8 cellular contexts compared by ENCODE assay signal in the genomic region with DNA sequence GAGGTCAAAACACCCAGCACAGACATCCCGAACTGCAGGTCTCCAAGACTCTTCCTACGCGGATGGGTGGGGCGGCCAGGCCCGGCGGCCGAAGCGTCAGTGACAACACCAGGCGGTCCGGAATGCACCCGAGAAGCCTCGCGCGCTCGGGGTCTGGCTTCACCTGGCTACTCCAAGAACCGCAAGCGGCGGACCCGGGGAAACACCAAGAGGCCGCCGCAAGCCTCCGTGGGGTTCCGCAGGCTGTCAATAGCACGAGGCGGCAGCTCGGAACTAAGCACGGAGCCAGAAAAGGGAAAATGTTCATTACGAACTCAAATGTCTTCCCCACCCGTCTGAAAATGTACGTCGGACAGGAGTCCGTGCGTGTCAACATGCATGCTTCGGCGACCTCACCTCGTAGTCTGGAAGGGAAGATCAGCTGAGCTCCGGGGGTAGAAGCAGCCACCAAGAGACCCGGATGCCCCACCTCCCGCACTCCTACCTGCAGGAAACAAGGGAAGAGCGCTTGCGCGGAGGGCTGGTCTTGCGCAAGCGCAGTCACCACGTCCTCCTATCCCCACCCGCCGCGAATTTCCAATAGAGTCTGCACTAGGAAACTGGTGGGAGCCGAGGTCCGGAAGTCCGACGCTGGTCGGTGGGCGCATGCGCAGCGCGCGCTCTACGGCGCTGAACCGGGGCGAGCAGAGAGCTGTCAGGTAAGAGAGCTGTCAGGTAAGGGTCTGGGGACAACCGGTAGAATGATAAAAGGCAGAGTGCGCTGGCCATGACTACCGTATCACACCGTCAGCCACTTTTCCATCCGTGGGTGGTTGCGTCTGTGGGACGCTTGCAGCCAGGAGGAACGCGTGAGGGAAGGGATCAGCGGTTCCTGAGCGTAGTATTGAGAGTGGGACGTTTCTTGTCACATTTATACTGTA. TPM values are rescaled to one million over a fixed set of nuclear protein-coding genes. Genes with fewer than 3 reads are reported as not detected.
DNase-seq lines count a peak whose midpoint lies in the region; ATAC-seq and TF ChIP-seq lines count a peak whose summit lies in the region.

A gene (plus strand): TSS at position 646 of the 920 bp plus-strand sequence. CDS start 3,864 bp downstream, outside the sequence.
A gene (minus strand): TSS at position 500 of the 920 bp plus-strand sequence. CDS start 958 bp downstream, outside the sequence.

- H3K4me3 ChIP-seq in esophagus squamous epithelium (peak within 1 kb of the TSS; percentile 63 to 89 (median 78)), muscle layer of duodenum (ENCODE audit: low read depth in 1 of 2, low read length in 2 of 2) (peak within 1 kb of the TSS; percentile 96 to 97)

- H3K27ac ChIP-seq in esophagus squamous epithelium (peak within 1 kb of the TSS; percentile 86 to 88 (median 87)), muscle layer of duodenum (ENCODE audit: low read length) (peak within 1 kb of the TSS; percentile 72)

- ATAC-seq in GM21619 (IDR thresholded peaks at IDR 0.05; ENCODE audit: unreplicated experiment) = peak; percentile 76

- TF ChIP-seq RAD21 in Ishikawa (IDR thresholded peaks at IDR 0.05; ENCODE audit: low read depth) = no peak

- TF ChIP-seq CTCF in esophagus squamous epithelium (IDR thresholded peaks at IDR 0.05) = peak in 2 of 6 experiments; percentile 11 to 22

- peak; percentile 96 for DNase-seq in DMS153 treated with DMSO at 0.1 percent for 48 hours (lab: John Stamatoyannopoulos, UW; ENCODE audit: unreplicated experiment)
- DNase-seq in OCI-M2 (lab: John Stamatoyannopoulos, UW; ENCODE audit: unreplicated experiment) = peak; percentile 86
- DNase-seq in activated T-cell treated with anti-CD3 and anti-CD28 coated beads for 48 hours (ENCODE audit: low read depth) = peak; percentile 89
- DNase-seq in esophagus squamous epithelium (lab: John Stamatoyannopoulos, UW) = peak; percentile 64
- DNase-seq in stimulated activated CD8-positive, alpha-beta memory T cell treated with anti-CD3 and anti-CD28 coated beads, Interleukin-7, amount 100 ng/mL, for 4 hours (ENCODE audit: low read depth in 2 of 2) = peak; percentile 84 to 88

- H3K4me1 ChIP-seq in esophagus squamous epithelium (peaks cover 15 to 49% (median 24%) of the 10 kb centered on the region in 3 donors), muscle layer of duodenum (ENCODE audit: control insufficient read depth in 1 of 2, insufficient read depth in 2 of 2, low read length in 2 of 2) (peaks cover 6 to 25% of the 10 kb centered on the region in 2 donors)

- H3K9me3 ChIP-seq in esophagus squamous epithelium = no peaks in the 10 kb centered on the region
- no peaks in the 10 kb centered on the region for H3K9me3 ChIP-seq in muscle layer of duodenum (ENCODE audit: control insufficient read depth in 1 of 2, low read length in 2 of 2)

- H3K27me3 ChIP-seq in esophagus squamous epithelium (no peaks in the 10 kb centered on the region), muscle layer of duodenum (ENCODE audit: low read depth, low read length) (no peaks in the 10 kb centered on the region)

- TF ChIP-seq POLR2A in esophagus squamous epithelium (IDR thresholded peaks at IDR 0.05) = peak in 3 of 4 donors; percentile 45 to 60 (median 57)

- intact Hi-C loops in esophagus squamous epithelium (cut with DNase I) = no loop called here

- 0% methylated on average over 14 to 19 of the region's 74 CpGs for WGBS in esophagus squamous epithelium, 2 donors

- TF ChIP-seq EP300 in Ishikawa (IDR thresholded peaks at IDR 0.05; ENCODE audit: borderline replicate concordance) = 0 out of 2 replicates have a peak, but pooled peaks have one; percentile 11

- H3K36me3 ChIP-seq in esophagus squamous epithelium (peaks cover 0 to 31% (median 0%) of the 10 kb centered on the region in 3 donors), muscle layer of duodenum (ENCODE audit: control insufficient read depth in 1 of 2, insufficient read depth in 2 of 2, low read length in 2 of 2) (peaks cover 0 to 12% of the 10 kb centered on the region in 2 donors)

TF ChIP-seq in Ishikawa, 13 proteins besides CTCF, POLR2A, EP300 and RAD21:
- no peak for TF ChIP-seq FOXM1 (IDR thresholded peaks at IDR 0.05; ENCODE audit: borderline replicate concordance, low read depth)
- no peak for TF ChIP-seq ZBTB7A (IDR thresholded peaks at IDR 0.05; ENCODE audit: low read depth)
- TF ChIP-seq, protein P1, sequence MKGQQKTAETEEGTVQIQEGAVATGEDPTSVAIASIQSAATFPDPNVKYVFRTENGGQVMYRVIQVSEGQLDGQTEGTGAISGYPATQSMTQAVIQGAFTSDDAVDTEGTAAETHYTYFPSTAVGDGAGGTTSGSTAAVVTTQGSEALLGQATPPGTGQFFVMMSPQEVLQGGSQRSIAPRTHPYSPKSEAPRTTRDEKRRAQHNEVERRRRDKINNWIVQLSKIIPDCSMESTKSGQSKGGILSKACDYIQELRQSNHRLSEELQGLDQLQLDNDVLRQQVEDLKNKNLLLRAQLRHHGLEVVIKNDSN (IDR thresholded peaks at IDR 0.05) = peak; percentile 54
- no peak for TF ChIP-seq NFIC (IDR thresholded peaks at IDR 0.05)
- TF ChIP-seq TCF12 (IDR thresholded peaks at IDR 0.05; ENCODE audit: low read depth) = no peak
- TF ChIP-seq TEAD4 (IDR thresholded peaks at IDR 0.05) = no peak; the same call in 1 of the 2 replicates
- TF ChIP-seq, protein P2, sequence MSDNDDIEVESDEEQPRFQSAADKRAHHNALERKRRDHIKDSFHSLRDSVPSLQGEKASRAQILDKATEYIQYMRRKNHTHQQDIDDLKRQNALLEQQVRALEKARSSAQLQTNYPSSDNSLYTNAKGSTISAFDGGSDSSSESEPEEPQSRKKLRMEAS (IDR thresholded peaks at IDR 0.05) = peak; percentile 85
- TF ChIP-seq, protein P3, sequence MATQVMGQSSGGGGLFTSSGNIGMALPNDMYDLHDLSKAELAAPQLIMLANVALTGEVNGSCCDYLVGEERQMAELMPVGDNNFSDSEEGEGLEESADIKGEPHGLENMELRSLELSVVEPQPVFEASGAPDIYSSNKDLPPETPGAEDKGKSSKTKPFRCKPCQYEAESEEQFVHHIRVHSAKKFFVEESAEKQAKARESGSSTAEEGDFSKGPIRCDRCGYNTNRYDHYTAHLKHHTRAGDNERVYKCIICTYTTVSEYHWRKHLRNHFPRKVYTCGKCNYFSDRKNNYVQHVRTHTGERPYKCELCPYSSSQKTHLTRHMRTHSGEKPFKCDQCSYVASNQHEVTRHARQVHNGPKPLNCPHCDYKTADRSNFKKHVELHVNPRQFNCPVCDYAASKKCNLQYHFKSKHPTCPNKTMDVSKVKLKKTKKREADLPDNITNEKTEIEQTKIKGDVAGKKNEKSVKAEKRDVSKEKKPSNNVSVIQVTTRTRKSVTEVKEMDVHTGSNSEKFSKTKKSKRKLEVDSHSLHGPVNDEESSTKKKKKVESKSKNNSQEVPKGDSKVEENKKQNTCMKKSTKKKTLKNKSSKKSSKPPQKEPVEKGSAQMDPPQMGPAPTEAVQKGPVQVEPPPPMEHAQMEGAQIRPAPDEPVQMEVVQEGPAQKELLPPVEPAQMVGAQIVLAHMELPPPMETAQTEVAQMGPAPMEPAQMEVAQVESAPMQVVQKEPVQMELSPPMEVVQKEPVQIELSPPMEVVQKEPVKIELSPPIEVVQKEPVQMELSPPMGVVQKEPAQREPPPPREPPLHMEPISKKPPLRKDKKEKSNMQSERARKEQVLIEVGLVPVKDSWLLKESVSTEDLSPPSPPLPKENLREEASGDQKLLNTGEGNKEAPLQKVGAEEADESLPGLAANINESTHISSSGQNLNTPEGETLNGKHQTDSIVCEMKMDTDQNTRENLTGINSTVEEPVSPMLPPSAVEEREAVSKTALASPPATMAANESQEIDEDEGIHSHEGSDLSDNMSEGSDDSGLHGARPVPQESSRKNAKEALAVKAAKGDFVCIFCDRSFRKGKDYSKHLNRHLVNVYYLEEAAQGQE (IDR thresholded peaks at IDR 0.05; ENCODE audit: low read depth) = no peak
- no peak for TF ChIP-seq YY1 (IDR thresholded peaks at IDR 0.05; ENCODE audit: low read depth)
- TF ChIP-seq CEBPB (IDR thresholded peaks at IDR 0.05) = peak; percentile 85
- TF ChIP-seq EGR1 (IDR thresholded peaks at IDR 0.05) = no peak
- TF ChIP-seq CREB1 (IDR thresholded peaks at IDR 0.05; ENCODE audit: low read depth) = no peak
- peak; percentile 55; the same call in 1 of the 2 replicates for TF ChIP-seq TAF1 (IDR thresholded peaks at IDR 0.05; ENCODE audit: low read depth)

RNA-seq across cellular contexts. Expression of the first gene that starts in this region (rescaled TPM):
- total RNA-seq in esophagus squamous epithelium = 1 to 10 TPM; 2.7 to 6.8 (median 5.9) TPM

RNA-seq across cellular contexts. Expression of the second gene that starts in this region (rescaled TPM):
- total RNA-seq in esophagus squamous epithelium = 10 to 100 TPM; 15.8 to 34.5 (median 23.1) TPM

Comparison
In these comparisons a context has a peak if more than half of its experiments do, and no peak if none do; other contexts are left out.
1. Peak in every context shown above with its lines: DNase-seq, ATAC-seq, H3K4me3 ChIP-seq and H3K27ac ChIP-seq.